Comparison of ENCODE assay signal across 4 cellular contexts in the genomic region with DNA sequence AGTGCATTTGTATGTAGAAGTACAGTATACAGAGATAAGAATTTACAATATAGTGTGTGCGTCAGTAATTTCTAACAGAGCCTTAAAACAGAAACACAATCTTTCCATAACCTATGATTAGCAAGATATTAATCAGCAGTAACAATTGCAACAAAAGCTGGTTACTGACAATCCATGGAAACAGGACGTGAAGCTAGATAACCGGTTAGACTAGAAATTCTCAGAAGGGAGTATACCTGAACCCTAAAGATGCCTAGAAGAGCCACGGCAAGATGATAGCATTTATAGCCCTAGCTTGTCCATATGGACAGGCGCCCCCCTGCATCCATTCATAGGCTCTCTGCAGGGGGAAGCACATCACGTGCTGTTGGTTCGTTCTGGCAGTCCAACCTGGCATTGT. TPM values are rescaled to one million over a fixed set of nuclear protein-coding genes. Genes with fewer than 3 reads are reported as not detected.
"Had no signal": no experiment of that assay in that cellular context is flagged by ENCODE, and none has a peak within 500 bp of the region (broad histone marks: within the 10 kb centered on the region; RNA-seq: fewer than 3 reads in every experiment).

No MANE protein-coding gene starts in this region.

RNA-seq across cellular contexts. Expression of a gene that starts 1.8 kb away (rescaled TPM):
- total RNA-seq: chondrocyte; endodermal cell; fibroblast of villous mesenchyme; naive thymus-derived CD8-positive, alpha-beta T cell had no signal
